In genomic region chr13:28346136-28346535, GRCh38 we compare ENCODE assay signal across 17 cellular contexts.
"Had no signal": no experiment of that assay in that cellular context is flagged by ENCODE, and none has a peak within 500 bp of the region (broad histone marks: within the 10 kb centered on the region; RNA-seq: fewer than 3 reads in every experiment).

No MANE protein-coding gene starts in this region.

- H3K36me3 ChIP-seq: ascending aorta, breast epithelium, sigmoid colon, spleen, thoracic aorta had no signal

- ATAC-seq: left cardiac atrium, mucosa of descending colon had no signal

- DNase-seq: activated CD4-positive, alpha-beta memory T cell treated with anti-CD3 and anti-CD28 coated beads, Interleukin-2, amount 10 ng/mL, durations not matched to agents 7 days and 5 days; activated CD4-positive, alpha-beta T cell treated with anti-CD3 and anti-CD28 coated beads, Interleukin-2, amount 10 ng/mL, durations not matched to agents 24 days and 14 days; activated gamma-delta T cell treated with Interleukin-2 at 50 U/mL for 16 hours; activated T-cell treated with anti-CD3 and anti-CD28 coated beads, Interleukin-2, amount 50 U/mL, for 1 hour; effector memory CD4-positive, alpha-beta T cell; hippocampal formation; left cardiac atrium; mucosa of descending colon; retina; sigmoid colon; spleen; stimulated activated CD4-positive, alpha-beta T cell treated with anti-CD3 and anti-CD28 coated beads, Interleukin-4, amount 100 ng/mL, for 24 hours; stimulated activated naive CD4-positive, alpha-beta T cell treated with Interleukin-2 at 50 U/mL for 16 hours; upper lobe of left lung had no signal

- H3K9me3 ChIP-seq: ascending aorta, breast epithelium, mucosa of descending colon, sigmoid colon, spleen, thoracic aorta, upper lobe of left lung had no signal

- H3K4me1 ChIP-seq: ascending aorta, breast epithelium, spleen, upper lobe of left lung had no signal

- H3K27ac ChIP-seq: ascending aorta, breast epithelium, sigmoid colon, spleen, thoracic aorta, upper lobe of left lung had no signal

- H3K27me3 ChIP-seq: ascending aorta, breast epithelium, sigmoid colon, upper lobe of left lung had no signal

- H3K4me3 ChIP-seq: ascending aorta, breast epithelium, mucosa of descending colon, sigmoid colon, spleen, thoracic aorta, upper lobe of left lung had no signal
